In genomic region chr1:17440827-17441168, GRCh38 we compare ENCODE assay signal across 12 cellular contexts. TPM values are rescaled to one million over a fixed set of nuclear protein-coding genes. Genes with fewer than 3 reads are reported as not detected.
DNase-seq lines count a peak whose midpoint lies in the region; TF ChIP-seq lines count a peak whose summit lies in the region.
"Had no signal": no experiment of that assay in that cellular context is flagged by ENCODE, and none has a peak within 500 bp of the region (broad histone marks: within the 10 kb centered on the region; RNA-seq: fewer than 3 reads in every experiment).

No MANE protein-coding gene starts in this region.

- DNase-seq in T-helper 2 cell treated with Interferon-gamma antibody and Interleukin-4, amounts not matched to agents 5 μg/mL and 100 μg/mL, for 36 hours (ENCODE audit: low spot score): no peak
- no peak for DNase-seq in T-helper 2 cell
- DNase-seq in SK-N-MC (ENCODE audit: low read depth, low spot score): no peak
- DNase-seq in epithelial cell of esophagus (ENCODE audit: low read depth): peak; percentile 55
- no peak for DNase-seq in progenitor cell of endocrine pancreas (ENCODE audit: low spot score, unreplicated experiment)
- DNase-seq in stimulated activated naive CD4-positive, alpha-beta T cell (lab: John Stamatoyannopoulos, UW): no peak
- no peak for DNase-seq in NCI-H1048 (lab: John Stamatoyannopoulos, UW)
- no peak for DNase-seq in kidney tubule cell (ENCODE audit: low spot score)
- DNase-seq: amniotic stem cell, GOT3 had no signal

- TF ChIP-seq CTCF in epithelial cell of esophagus (IDR thresholded peaks at IDR 0.05; ENCODE audit: insufficient read depth, low read depth, low read length, missing control alignments) (no peak), progenitor cell of endocrine pancreas (IDR thresholded peaks at IDR 0.05; ENCODE audit: unreplicated experiment) (no peak)

- no peaks in the 10 kb centered on the region for H3K9me3 Mint-ChIP-seq in T-helper 2 cell treated with Interferon-gamma antibody and Interleukin-4, amounts not matched to agents 5 μg/mL and 100 μg/mL, for 36 hours
- H3K9me3 Mint-ChIP-seq in progenitor cell of endocrine pancreas (ENCODE audit: low read depth): no peaks in the 10 kb centered on the region

- H3K36me3 Mint-ChIP-seq in T-helper 2 cell treated with Interferon-gamma antibody and Interleukin-4, amounts not matched to agents 5 μg/mL and 100 μg/mL, for 36 hours (ENCODE audit: low read depth): peaks cover 12% of the 10 kb centered on the region
- no peaks in the 10 kb centered on the region for H3K36me3 Mint-ChIP-seq in progenitor cell of endocrine pancreas (ENCODE audit: insufficient read depth)

- H3K4me3 ChIP-seq in SK-N-MC (peak overlapping the region; percentile 81), epithelial cell of esophagus (ENCODE audit: low read length) (peak overlapping the region; percentile 76)

- H3K4me3 Mint-ChIP-seq in T-helper 2 cell treated with Interferon-gamma antibody and Interleukin-4, amounts not matched to agents 5 μg/mL and 100 μg/mL, for 36 hours: peak overlapping the region; percentile 84
- peak overlapping the region; percentile 78 for H3K4me3 Mint-ChIP-seq in progenitor cell of endocrine pancreas (ENCODE audit: low read depth)

- peaks cover 16% of the 10 kb centered on the region for H3K36me3 ChIP-seq in SK-N-MC (ENCODE audit: insufficient read depth, low read length)
- H3K36me3 ChIP-seq: neutrophil had no signal

- peak overlapping the region; percentile 97 for H3K27ac ChIP-seq in SK-N-MC
- H3K27ac ChIP-seq: HL-60, neutrophil had no signal

- peak overlapping the region; percentile 77 for H3K27ac Mint-ChIP-seq in T-helper 2 cell treated with Interferon-gamma antibody and Interleukin-4, amounts not matched to agents 5 μg/mL and 100 μg/mL, for 36 hours
- peak overlapping the region; percentile 57 for H3K27ac Mint-ChIP-seq in progenitor cell of endocrine pancreas

- peaks cover 35% of the 10 kb centered on the region for H3K4me1 Mint-ChIP-seq in T-helper 2 cell treated with Interferon-gamma antibody and Interleukin-4, amounts not matched to agents 5 μg/mL and 100 μg/mL, for 36 hours (ENCODE audit: low read depth)
- peaks cover 22% of the 10 kb centered on the region for H3K4me1 Mint-ChIP-seq in progenitor cell of endocrine pancreas (ENCODE audit: low read depth)

- H3K27me3 Mint-ChIP-seq in T-helper 2 cell treated with Interferon-gamma antibody and Interleukin-4, amounts not matched to agents 5 μg/mL and 100 μg/mL, for 36 hours (ENCODE audit: low read depth): no peaks in the 10 kb centered on the region
- peaks cover 34% of the 10 kb centered on the region for H3K27me3 Mint-ChIP-seq in progenitor cell of endocrine pancreas

- H3K9ac ChIP-seq in SK-N-MC (ENCODE audit: insufficient read length): peak overlapping the region; percentile 90

- no peaks in the 10 kb centered on the region for H3K9me3 ChIP-seq in SK-N-MC (ENCODE audit: low read depth, low read length)
- H3K9me3 ChIP-seq: neutrophil had no signal

RNA-seq across cellular contexts. Expression of gene RCC2, which starts 1.3 kb away (rescaled TPM):
- total RNA-seq in progenitor cell of endocrine pancreas: 193 and 196 TPM in 2 replicates
